Comparison of ENCODE assay signal across 16 cellular contexts in genomic region chr5:146647656-146648199, GRCh38.
DNase-seq lines count a peak whose midpoint lies in the region; ATAC-seq, FAIRE-seq and TF ChIP-seq lines count a peak whose summit lies in the region.
"Had no signal": no experiment of that assay in that cellular context is flagged by ENCODE, and none has a peak within 500 bp of the region (broad histone marks: within the 10 kb centered on the region; RNA-seq: fewer than 3 reads in every experiment).

No MANE protein-coding gene starts in this region.

- no peaks in the 10 kb centered on the region; a peak in 2 of 8 replicates for H3K36me3 ChIP-seq in H1 (ENCODE audit: control insufficient read depth in 2 of 4, insufficient read depth in 4 of 4, low read length in 3 of 4)
- no peaks in the 10 kb centered on the region for H3K36me3 ChIP-seq in thyroid gland
- H3K36me3 ChIP-seq: cardiac muscle cell, upper lobe of left lung had no signal

- H3K27me3 ChIP-seq in H1 (replicated peaks in 1 of 4; ENCODE audit: control insufficient read depth in 3 of 4, extremely low read depth in 1 of 4, insufficient read depth in 3 of 4, low read length in 3 of 4): no peaks in the 10 kb centered on the region
- H3K27me3 ChIP-seq in thyroid gland: no peaks in the 10 kb centered on the region
- H3K27me3 ChIP-seq: cardiac muscle cell, upper lobe of left lung had no signal

- H3K27ac Mint-ChIP-seq in activated T-helper 2 cell treated with anti-CD3 and anti-CD28 coated beads, Interferon-gamma antibody, Interleukin-2, Interleukin-4, amounts not matched to agents 10 μg/mL and 5 μg/mL and 100 μg/mL, durations not matched to agents 14 hours and 24 hours and 36 hours: no peak overlapping the region

- H3K36me3 Mint-ChIP-seq in activated T-helper 2 cell treated with anti-CD3 and anti-CD28 coated beads, Interferon-gamma antibody, Interleukin-2, Interleukin-4, amounts not matched to agents 10 μg/mL and 5 μg/mL and 100 μg/mL, durations not matched to agents 14 hours and 24 hours and 36 hours (ENCODE audit: low read depth): no peaks in the 10 kb centered on the region

- ATAC-seq in HG02678 (IDR thresholded peaks at IDR 0.05; ENCODE audit: unreplicated experiment): no peak
- ATAC-seq: GM12878, HCT116 had no signal

- POLR2A ChIA-PET in H1 (lab: Charles Lee; ENCODE audit: partially characterized antibody): interaction anchor here (1.0 kb wide), 1 partner anchor 9 kb away, joined by 3 read pairs; no protein-coding TSS in a partner anchor

- no peaks in the 10 kb centered on the region for H3K79me1 ChIP-seq in H1 (ENCODE audit: low read depth, low read length)

- no peak for TF ChIP-seq EP300 in H1 (IDR thresholded peaks at IDR 0.05; ENCODE audit: borderline replicate concordance in 1 of 2, low read depth in 2 of 2, low read length in 2 of 2)

- FAIRE-seq in H1 (lab: Jason Lieb, UNC): no peak
- FAIRE-seq: D721Med, GM12878 had no signal

- no peak overlapping the region for H3K27ac ChIP-seq in H1 (ENCODE audit: low read depth, low read length)
- H3K27ac ChIP-seq in thyroid gland: no peak overlapping the region
- H3K27ac ChIP-seq: cardiac muscle cell, upper lobe of left lung had no signal

- H2BK15ac ChIP-seq in H1 (ENCODE audit: low read length): no peak overlapping the region

- H3K4ac ChIP-seq in H1 (replicated peaks; ENCODE audit: insufficient read length, low read depth, low read length): no peak overlapping the region

- DNase-seq in NCI-H2171 treated with DMSO at 0.1 percent for 48 hours (lab: John Stamatoyannopoulos, UW) (peak; percentile 68), NCI-H2171 (lab: John Stamatoyannopoulos, UW) (no peak), NCI-H524 treated with DMSO at 0.1 percent for 48 hours (lab: John Stamatoyannopoulos, UW) (peak; percentile 76), H1 (ENCODE audit: low read depth in 1 of 2, low spot score in 2 of 2) (no peak), thyroid gland (peak; percentile 71 to 80)
- no peak for DNase-seq in effector CD4-positive, alpha-beta T cell
- DNase-seq in activated T-helper 2 cell treated with anti-CD3 and anti-CD28 coated beads, Interferon-gamma antibody, Interleukin-2, Interleukin-4, amounts not matched to agents 10 μg/mL and 5 μg/mL and 100 μg/mL, durations not matched to agents 14 hours and 24 hours and 36 hours (ENCODE audit: low spot score): no peak
- DNase-seq: activated CD4-positive, alpha-beta T cell treated with anti-CD3 and anti-CD28 coated beads, Interleukin-2, amount 50 U/mL, for 4 hours; T-helper 9 cell; upper lobe of left lung had no signal

- H3K9me3 ChIP-seq in H1 (ENCODE audit: insufficient read depth in 2 of 2, low read depth in 1 of 2, low read length in 1 of 2): no peaks in the 10 kb centered on the region
- no peaks in the 10 kb centered on the region for H3K9me3 ChIP-seq in thyroid gland
- H3K9me3 ChIP-seq: upper lobe of left lung had no signal

- H3K4me1 ChIP-seq in H1 (replicated peaks in 1 of 4; ENCODE audit: control insufficient read depth in 3 of 4, insufficient read depth in 4 of 4, low read length in 3 of 4) (no peaks in the 10 kb centered on the region), thyroid gland (peaks cover 0 to 10% of the 10 kb centered on the region in 2 donors)
- H3K4me1 ChIP-seq: upper lobe of left lung had no signal

- no peak overlapping the region for H4K91ac ChIP-seq in H1 (replicated peaks; ENCODE audit: insufficient read length, low read length)

- no peak overlapping the region for H3K4me2 ChIP-seq in H1 (ENCODE audit: insufficient read depth in 1 of 2, low read depth in 2 of 2, low read length in 2 of 2)

- no peak overlapping the region for H3K23ac ChIP-seq in H1 (ENCODE audit: insufficient read length)

- no peaks in the 10 kb centered on the region for H3K79me2 ChIP-seq in H1 (ENCODE audit: control insufficient read depth in 1 of 2, insufficient read depth in 2 of 2, low read length in 2 of 2)

- no peak overlapping the region for H3K18ac ChIP-seq in H1 (ENCODE audit: extremely low read depth, low read length)

- no peak overlapping the region for H3K14ac ChIP-seq in H1 (ENCODE audit: insufficient read length)

- no peaks in the 10 kb centered on the region for H4K20me1 ChIP-seq in H1 (replicated peaks in 1 of 2; ENCODE audit: control insufficient read depth in 1 of 2, insufficient read depth in 2 of 2, low read length in 2 of 2)

- no peak overlapping the region for H4K8ac ChIP-seq in H1 (ENCODE audit: extremely low read depth, insufficient read depth, low read length)

- H3K4me3 ChIP-seq in H1 (ENCODE audit: extremely low read depth in 1 of 4, insufficient read depth in 2 of 4, low read depth in 3 of 4, low read length in 4 of 4) (no peak overlapping the region), thyroid gland (replicated peaks in 1 of 3) (no peak overlapping the region)
- H3K4me3 ChIP-seq: cardiac muscle cell, GM12878, lung, upper lobe of left lung had no signal

- H3K9ac ChIP-seq in H1 (replicated peaks in 1 of 4; ENCODE audit: extremely low read depth in 1 of 4, low read depth in 3 of 4, low read length in 3 of 4): no peak overlapping the region

- H3K9me3 Mint-ChIP-seq in activated T-helper 2 cell treated with anti-CD3 and anti-CD28 coated beads, Interferon-gamma antibody, Interleukin-2, Interleukin-4, amounts not matched to agents 10 μg/mL and 5 μg/mL and 100 μg/mL, durations not matched to agents 14 hours and 24 hours and 36 hours: no peaks in the 10 kb centered on the region

- intact Hi-C loops in thyroid gland (cut with DNase I): no loop called here
- intact Hi-C loops in activated T-helper 2 cell treated with anti-CD3 and anti-CD28 coated beads, Interferon-gamma antibody, Interleukin-2, Interleukin-4, amounts not matched to agents 10 μg/mL and 5 μg/mL and 100 μg/mL, durations not matched to agents 14 hours and 24 hours and 36 hours (cut with micrococcal nuclease): no loop called here

- no peak overlapping the region for H4K5ac ChIP-seq in H1 (ENCODE audit: insufficient read length, low read depth, low read length)

- no peak for TF ChIP-seq RAD21 in H1 (IDR thresholded peaks at IDR 0.05 in 1 of 2, conservative IDR thresholded peaks at IDR 0.05 in 1 of 2; ENCODE audit: low read depth in 2 of 2, low read length in 2 of 2)

- no peak overlapping the region for H2AK5ac ChIP-seq in H1 (ENCODE audit: low read depth, low read length)

- no peak overlapping the region for H3K56ac ChIP-seq in H1 (replicated peaks; ENCODE audit: insufficient read length, low read depth, low read length)

- no peak for TF ChIP-seq POLR2A in H1 (IDR thresholded peaks at IDR 0.05; ENCODE audit: control extremely low read depth in 1 of 2, low read depth in 2 of 2, low read length in 2 of 2)
- no peak for TF ChIP-seq POLR2A in thyroid gland (IDR thresholded peaks at IDR 0.05)

- no peak overlapping the region for H2AFZ ChIP-seq in H1 (ENCODE audit: low read length)

- H2BK5ac ChIP-seq in H1 (ENCODE audit: low read depth, low read length): no peak overlapping the region

- no peak overlapping the region for H2BK120ac ChIP-seq in H1 (replicated peaks; ENCODE audit: low read depth, low read length)

- no peak overlapping the region for H2BK12ac ChIP-seq in H1 (ENCODE audit: low read depth, low read length)

- TF ChIP-seq CTCF in H1 (IDR thresholded peaks at IDR 0.05; ENCODE audit: control extremely low read depth in 1 of 3, insufficient read depth in 1 of 3, low read depth in 1 of 3, low read length in 3 of 3) (no peak), thyroid gland (IDR thresholded peaks at IDR 0.05) (no peak)

- H3K23me2 ChIP-seq in H1 (ENCODE audit: low read depth, low read length): no peaks in the 10 kb centered on the region

- CTCF ChIA-PET in H1 (lab: Charles Lee; ENCODE audit: partially characterized antibody): interaction anchor here (0.6 to 2.0 kb wide), 8 partner anchors 13 to 541 kb away, joined by 3 to 6 read pairs (median 4); no protein-coding TSS in a partner anchor

- H2BK20ac ChIP-seq in H1 (ENCODE audit: low read length): no peak overlapping the region

- H3K27me3 Mint-ChIP-seq in activated T-helper 2 cell treated with anti-CD3 and anti-CD28 coated beads, Interferon-gamma antibody, Interleukin-2, Interleukin-4, amounts not matched to agents 10 μg/mL and 5 μg/mL and 100 μg/mL, durations not matched to agents 14 hours and 24 hours and 36 hours (ENCODE audit: low read depth): no peaks in the 10 kb centered on the region

- H3K4me1 Mint-ChIP-seq in activated T-helper 2 cell treated with anti-CD3 and anti-CD28 coated beads, Interferon-gamma antibody, Interleukin-2, Interleukin-4, amounts not matched to agents 10 μg/mL and 5 μg/mL and 100 μg/mL, durations not matched to agents 14 hours and 24 hours and 36 hours (ENCODE audit: low read depth): no peaks in the 10 kb centered on the region

- 91% methylated on average over 3 of the region's 3 CpGs; no CpG with 5 or more reads in 1 of the 2 experiments for WGBS in H1 (ENCODE audit: extremely low coverage in 1 of 2, insufficient coverage in 1 of 2, insufficient read length in 1 of 2, insufficient replicate concordance in 2 of 2, low coverage in 1 of 2, low lambda C conversion rate in 2 of 2, missing lambda C conversion rate in 1 of 2), 2 experiments
- 7 to 29% methylated on average over 3 of the region's 3 CpGs for whole genome bisulfite sequencing in thyroid gland, 2 donors

- H3K4me3 Mint-ChIP-seq in activated T-helper 2 cell treated with anti-CD3 and anti-CD28 coated beads, Interferon-gamma antibody, Interleukin-2, Interleukin-4, amounts not matched to agents 10 μg/mL and 5 μg/mL and 100 μg/mL, durations not matched to agents 14 hours and 24 hours and 36 hours (ENCODE audit: low read depth): no peak overlapping the region

TF ChIP-seq in H1, 55 proteins besides CTCF, POLR2A, EP300 and RAD21:
- no peak for TF ChIP-seq ATF3 (IDR thresholded peaks at IDR 0.05; ENCODE audit: insufficient read depth, low read depth, low read length)
- peak; percentile 23; the same call in 1 of the 2 replicates for TF ChIP-seq SIX5 (IDR thresholded peaks at IDR 0.05; ENCODE audit: low read depth, low read length)

Comparison
In these comparisons a context has a peak if more than half of its experiments do, and no peak if none do; other contexts are left out.
1. DNase-seq: peak in NCI-H2171 treated with DMSO at 0.1 percent for 48 hours (single experiment), NCI-H524 treated with DMSO at 0.1 percent for 48 hours (single experiment) and thyroid gland (2 of 2); none in NCI-H2171 (single experiment), H1 (0 of 2), effector CD4-positive, alpha-beta T cell (single experiment) and activated T-helper 2 cell treated with anti-CD3 and anti-CD28 coated beads, Interferon-gamma antibody, Interleukin-2, Interleukin-4, amounts not matched to agents 10 μg/mL and 5 μg/mL and 100 μg/mL, durations not matched to agents 14 hours and 24 hours and 36 hours (single experiment).